In genomic region chr12:113208041-113208934, GRCh38 we compare ENCODE assay signal across 8 cellular contexts. TPM values are rescaled to one million over a fixed set of nuclear protein-coding genes. Genes with fewer than 3 reads are reported as not detected.
DNase-seq lines count a peak whose midpoint lies in the region; ATAC-seq and TF ChIP-seq lines count a peak whose summit lies in the region.

No MANE protein-coding gene starts in this region.

- no peak for TF ChIP-seq EP300 in gastroesophageal sphincter (IDR thresholded peaks at IDR 0.05)

- no peak for TF ChIP-seq POLR2A in IMR-90 (IDR thresholded peaks at IDR 0.05; ENCODE audit: low read depth, low read length)
- TF ChIP-seq POLR2A in gastroesophageal sphincter (IDR thresholded peaks at IDR 0.05), result no peak

- H3K4me1 ChIP-seq in IMR-90 (ENCODE audit: control insufficient read depth, insufficient read depth, low read length) (peaks cover 7% of the 10 kb centered on the region), gastroesophageal sphincter (peaks cover 0 to 5% (median 0%) of the 10 kb centered on the region in 3 donors)

- H4K8ac ChIP-seq in IMR-90 (ENCODE audit: low read depth in 2 of 2, low read length in 2 of 2), result no peak overlapping the region; a peak in 1 of 4 replicates

- H2AK5ac ChIP-seq in IMR-90 (ENCODE audit: low read depth, low read length), result peak overlapping the region; percentile 76; the same call in 1 of the 2 replicates

- no peak overlapping the region for H3K9ac ChIP-seq in IMR-90 (ENCODE audit: low read depth, low read length)

- no peaks in the 10 kb centered on the region for H3K79me1 ChIP-seq in IMR-90 (ENCODE audit: low read depth in 1 of 2, low read length in 2 of 2)

- POLR2A ChIA-PET in IMR-90 (lab: Charles Lee; ENCODE audit: unreplicated experiment), result no interaction called here
- POLR2A ChIA-PET in activated CD4-positive, alpha-beta memory T cell treated with anti-CD3 and anti-CD28 coated beads for 36 hours (lab: Charles Lee), result interaction anchor here (0.5 to 5.0 kb wide), 8 partner anchors 14 to 138 kb away, joined by 3 to 38 read pairs (median 4); partner anchors contain the start of genes DDX54, RITA1 and TPCN1

- H2BK5ac ChIP-seq in IMR-90 (ENCODE audit: low read depth, low read length, poor library complexity, severe bottlenecking), result no peak overlapping the region

- 0 out of 2 replicates have a peak overlapping the region, but pooled peaks have one; percentile 3 for H3K23ac ChIP-seq in IMR-90 (ENCODE audit: low read depth, low read length)

- H3K27ac Mint-ChIP-seq in activated CD4-positive, alpha-beta memory T cell treated with anti-CD3 and anti-CD28 coated beads for 36 hours, result peak overlapping the region; percentile 91

- H3K36me3 Mint-ChIP-seq in activated CD4-positive, alpha-beta memory T cell treated with anti-CD3 and anti-CD28 coated beads for 36 hours, result no peaks in the 10 kb centered on the region

- CTCF ChIA-PET in IMR-90 (lab: Yijun Ruan, JAX), result no interaction called here
- CTCF ChIA-PET in activated CD4-positive, alpha-beta memory T cell treated with anti-CD3 and anti-CD28 coated beads for 36 hours (lab: Charles Lee), result interaction anchor here (0.8 to 1.6 kb wide), 8 partner anchors 9 to 236 kb away, joined by 3 to 7 read pairs (median 4); no protein-coding TSS in a partner anchor

- H3K4me2 ChIP-seq in IMR-90 (ENCODE audit: low read depth, low read length), result no peak overlapping the region

- peak; percentile 83 for ATAC-seq in GM21515 (IDR thresholded peaks at IDR 0.05; ENCODE audit: unreplicated experiment)
- peak; percentile 75 for ATAC-seq in IMR-90 (ENCODE audit: low read depth)
- ATAC-seq in gastroesophageal sphincter, result peak; percentile 67

- H3K9me1 ChIP-seq in IMR-90 (ENCODE audit: insufficient read depth, low read length), result peaks cover 11% of the 10 kb centered on the region; the same call in 1 of the 2 replicates

- no peak overlapping the region for H3K27ac ChIP-seq in IMR-90 (ENCODE audit: insufficient read depth, low read length)
- H3K27ac ChIP-seq in gastroesophageal sphincter, result peak overlapping the region in 2 of 4 donors; percentile 27 to 34

- H3K4ac ChIP-seq in IMR-90 (ENCODE audit: low read depth, low read length), result peak overlapping the region; percentile 26; the same call in 1 of the 2 replicates

- intact Hi-C loops in IMR-90 (cut with micrococcal nuclease), result no loop called here
- intact Hi-C loops in activated CD4-positive, alpha-beta memory T cell treated with anti-CD3 and anti-CD28 coated beads for 36 hours (cut with micrococcal nuclease), result loop anchor here (1.0 to 5.0 kb wide), 5 partner anchors 13 to 150 kb away; partner anchors contain the start of genes DDX54, PLBD2, RITA1 and TPCN1

- no peak overlapping the region for H2BK20ac ChIP-seq in IMR-90 (ENCODE audit: low read depth, low read length)

- no peak overlapping the region for H2BK120ac ChIP-seq in IMR-90 (ENCODE audit: low read depth, low read length)

- no peak for TF ChIP-seq CTCF in IMR-90 (conservative IDR thresholded peaks at IDR 0.05; ENCODE audit: low read depth, low read length)
- no peak for TF ChIP-seq CTCF in gastroesophageal sphincter (IDR thresholded peaks at IDR 0.05)

- H3K36me3 ChIP-seq in IMR-90 (ENCODE audit: control insufficient read depth, insufficient read depth, low read length), result no peaks in the 10 kb centered on the region
- no peaks in the 10 kb centered on the region for H3K36me3 ChIP-seq in gastroesophageal sphincter

- H3K4me1 Mint-ChIP-seq in activated CD4-positive, alpha-beta memory T cell treated with anti-CD3 and anti-CD28 coated beads for 36 hours (ENCODE audit: low read depth), result peaks cover 50% of the 10 kb centered on the region

- no peaks in the 10 kb centered on the region for H4K20me1 ChIP-seq in IMR-90 (ENCODE audit: insufficient read depth, low read length)

- peak overlapping the region; percentile 38 for H3K4me3 Mint-ChIP-seq in activated CD4-positive, alpha-beta memory T cell treated with anti-CD3 and anti-CD28 coated beads for 36 hours

- no peak for TF ChIP-seq RAD21 in IMR-90 (IDR thresholded peaks at IDR 0.05; ENCODE audit: low read length)

- no peak overlapping the region for H3K18ac ChIP-seq in IMR-90 (ENCODE audit: low read depth, low read length)

- peak overlapping the region; percentile 37; the same call in 1 of the 2 replicates for H3K14ac ChIP-seq in IMR-90 (replicated peaks; ENCODE audit: low read depth, low read length)

- H3K4me3 ChIP-seq in IMR-90 (ENCODE audit: insufficient read depth, low read depth, low read length) (no peak overlapping the region), gastroesophageal sphincter (no peak overlapping the region)

- H3K9me3 ChIP-seq in IMR-90 (ENCODE audit: control insufficient read depth, insufficient read depth, low read length) (no peaks in the 10 kb centered on the region), gastroesophageal sphincter (no peaks in the 10 kb centered on the region)

- no TSS peak for BruUV-seq in IMR-90 (replicated peaks; lab: Mats Ljungman, UMichigan)

- no peaks in the 10 kb centered on the region for H3K27me3 ChIP-seq in IMR-90 (ENCODE audit: control insufficient read depth, insufficient read depth, low read length)
- no peaks in the 10 kb centered on the region for H3K27me3 ChIP-seq in gastroesophageal sphincter

- no peak overlapping the region for H4K5ac ChIP-seq in IMR-90 (ENCODE audit: low read depth, low read length)

- H2AFZ ChIP-seq in IMR-90 (replicated peaks; ENCODE audit: low read length, poor library complexity), result peak overlapping the region; percentile 72

- 63% methylated on average over 4 of the region's 10 CpGs; no CpG with 5 or more reads in 1 of the 2 experiments for WGBS in IMR-90 (ENCODE audit: extremely low coverage in 2 of 2, insufficient read length in 1 of 2), 2 experiments
- 78 to 100% methylated on average over 4 to 5 of the region's 10 CpGs for WGBS in gastroesophageal sphincter (ENCODE audit: low coverage in 1 of 2), 2 donors

- in situ Hi-C loops in IMR-90 (cut with MboI; ENCODE audit: low sequenced_read_pairs), result no loop called here

- H3K56ac ChIP-seq in IMR-90 (ENCODE audit: extremely low read depth, insufficient read depth, low read length), result no peak overlapping the region

- H3K27me3 Mint-ChIP-seq in activated CD4-positive, alpha-beta memory T cell treated with anti-CD3 and anti-CD28 coated beads for 36 hours, result no peaks in the 10 kb centered on the region

- peak overlapping the region; percentile 5 for H2AK9ac ChIP-seq in IMR-90 (replicated peaks; ENCODE audit: low read depth, low read length, poor library complexity)

- dilution Hi-C loops in IMR-90 (cut with HindIII; ENCODE audit: low sequenced_read_pairs, unreplicated experiment), result no loop called here

- H3K9me3 Mint-ChIP-seq in activated CD4-positive, alpha-beta memory T cell treated with anti-CD3 and anti-CD28 coated beads for 36 hours, result no peaks in the 10 kb centered on the region

- peak; percentile 94 for DNase-seq in GDM1 (lab: John Stamatoyannopoulos, UW)
- DNase-seq in IMR-90, result peak; percentile 79
- peak; percentile 86 for DNase-seq in activated CD4-positive, alpha-beta memory T cell treated with anti-CD3 and anti-CD28 coated beads for 36 hours
- DNase-seq in stimulated activated CD8-positive, alpha-beta memory T cell treated with anti-CD3 and anti-CD28 coated beads, Interleukin-7, amount 100 ng/mL, for 1 hour (ENCODE audit: low read depth in 2 of 2), result peak; percentile 20 to 37
- DNase-seq in NCI-H2196 treated with DMSO at 0.1 percent for 48 hours (lab: John Stamatoyannopoulos, UW; ENCODE audit: unreplicated experiment), result no peak
- no peak for DNase-seq in NCI-H2171 treated with DMSO at 0.1 percent for 48 hours (lab: John Stamatoyannopoulos, UW)

- H4K91ac ChIP-seq in IMR-90 (ENCODE audit: insufficient read depth, low read depth, low read length), result no peak overlapping the region

- H2BK15ac ChIP-seq in IMR-90 (ENCODE audit: low read depth, low read length), result no peak overlapping the region; the same call in 2 of the 3 replicates

TF ChIP-seq in IMR-90, 13 proteins besides CTCF, POLR2A, EP300 and RAD21:
- peak; percentile 87 for TF ChIP-seq BHLHE40 (IDR thresholded peaks at IDR 0.05; ENCODE audit: low read depth, low read length)
- no peak for TF ChIP-seq RCOR1 (IDR thresholded peaks at IDR 0.05; ENCODE audit: insufficient replicate concordance, low read length)
- no peak for TF ChIP-seq CEBPB (IDR thresholded peaks at IDR 0.05; ENCODE audit: low read depth, low read length)

RNA-seq across cellular contexts. Expression of gene TPCN1, which starts 13.0 kb away (rescaled TPM):
- total RNA-seq in IMR-90 (2012; rRNA removed) (2.0 and 2.5 TPM in 2 replicates), gastroesophageal sphincter (10 to 100 TPM; 24.0 to 47.0 (median 37.3) TPM)
- 10.4 and 13.2 TPM in 2 replicates for polyA plus RNA-seq in IMR-90 (2012; rRNA removed)
- polyA plus RNA-seq in IMR-90 (2012; cell fraction: cytosol; rRNA removed), result 7.7 and 13.8 TPM in 2 replicates
- polyA plus RNA-seq in IMR-90 (2012; cell fraction: nucleus; rRNA removed; ENCODE audit: low replicate concordance), result 58.1 and 63.1 TPM in 2 replicates
- 10 to 100 TPM; 44.0 to 51.6 TPM for total RNA-seq in activated CD4-positive, alpha-beta memory T cell treated with anti-CD3 and anti-CD28 coated beads for 36 hours

RNA-seq across cellular contexts. Expression of gene RITA1, which starts 22.8 kb away (rescaled TPM):
- total RNA-seq in IMR-90 (2012; rRNA removed) (14.7 and 15.0 TPM in 2 replicates), gastroesophageal sphincter (10 to 100 TPM; 12.3 to 22.8 (median 16.6) TPM)
- 14.2 and 15.2 TPM in 2 replicates for polyA plus RNA-seq in IMR-90 (2012; rRNA removed)
- polyA plus RNA-seq in IMR-90 (2012; cell fraction: cytosol; rRNA removed), result 9.9 and 17.3 TPM in 2 replicates
- 7.1 and 9.4 TPM in 2 replicates for polyA plus RNA-seq in IMR-90 (2012; cell fraction: nucleus; rRNA removed; ENCODE audit: low replicate concordance)
- 10 to 100 TPM; 18.7 to 22.0 TPM for total RNA-seq in activated CD4-positive, alpha-beta memory T cell treated with anti-CD3 and anti-CD28 coated beads for 36 hours

RNA-seq across cellular contexts. Expression of gene DDX54, which starts 23.0 kb away (rescaled TPM):
- 23.8 and 24.4 TPM in 2 replicates for total RNA-seq in IMR-90 (2012; rRNA removed)
- 47.5 and 55.1 TPM in 2 replicates for polyA plus RNA-seq in IMR-90 (2012; rRNA removed)
- polyA plus RNA-seq in IMR-90 (2012; cell fraction: cytosol; rRNA removed), result 33.5 and 54.5 TPM in 2 replicates
- 74.8 and 97.8 TPM in 2 replicates for polyA plus RNA-seq in IMR-90 (2012; cell fraction: nucleus; rRNA removed; ENCODE audit: low replicate concordance)
- total RNA-seq in activated CD4-positive, alpha-beta memory T cell treated with anti-CD3 and anti-CD28 coated beads for 36 hours, result 100 to 1,000 TPM; 107 to 109 TPM
- 10 to 100 TPM; 38.0 to 60.4 (median 53.3) TPM for total RNA-seq in gastroesophageal sphincter

RNA-seq across cellular contexts. Expression of gene CFAP73, which starts 58.8 kb away (rescaled TPM):
- not detected in 2 replicates for total RNA-seq in IMR-90 (2012; rRNA removed)
- polyA plus RNA-seq in IMR-90 (2012; rRNA removed), result not detected in 2 replicates
- polyA plus RNA-seq in IMR-90 (2012; cell fraction: cytosol; rRNA removed), result not detected in 2 replicates
- polyA plus RNA-seq in IMR-90 (2012; cell fraction: nucleus; rRNA removed; ENCODE audit: low replicate concordance), result not detected in 2 replicates
- total RNA-seq in activated CD4-positive, alpha-beta memory T cell treated with anti-CD3 and anti-CD28 coated beads for 36 hours, result under 1 TPM; 0.90 to 0.94 TPM
- total RNA-seq in gastroesophageal sphincter, result not detected

Comparison
In these comparisons a context has a peak if more than half of its experiments do, and no peak if none do; other contexts are left out.
1. DNase-seq: peak in GDM1 (single experiment), IMR-90 (single experiment), activated CD4-positive, alpha-beta memory T cell treated with anti-CD3 and anti-CD28 coated beads for 36 hours (single experiment) and stimulated activated CD8-positive, alpha-beta memory T cell treated with anti-CD3 and anti-CD28 coated beads, Interleukin-7, amount 100 ng/mL, for 1 hour (2 of 2); none in NCI-H2196 treated with DMSO at 0.1 percent for 48 hours (single experiment) and NCI-H2171 treated with DMSO at 0.1 percent for 48 hours (single experiment).
2. Peak in every context shown above with its lines, with median percentiles within 50 percentile points of each other: ATAC-seq.